ENCODE assay signal across 8 cellular contexts in the genomic region with DNA sequence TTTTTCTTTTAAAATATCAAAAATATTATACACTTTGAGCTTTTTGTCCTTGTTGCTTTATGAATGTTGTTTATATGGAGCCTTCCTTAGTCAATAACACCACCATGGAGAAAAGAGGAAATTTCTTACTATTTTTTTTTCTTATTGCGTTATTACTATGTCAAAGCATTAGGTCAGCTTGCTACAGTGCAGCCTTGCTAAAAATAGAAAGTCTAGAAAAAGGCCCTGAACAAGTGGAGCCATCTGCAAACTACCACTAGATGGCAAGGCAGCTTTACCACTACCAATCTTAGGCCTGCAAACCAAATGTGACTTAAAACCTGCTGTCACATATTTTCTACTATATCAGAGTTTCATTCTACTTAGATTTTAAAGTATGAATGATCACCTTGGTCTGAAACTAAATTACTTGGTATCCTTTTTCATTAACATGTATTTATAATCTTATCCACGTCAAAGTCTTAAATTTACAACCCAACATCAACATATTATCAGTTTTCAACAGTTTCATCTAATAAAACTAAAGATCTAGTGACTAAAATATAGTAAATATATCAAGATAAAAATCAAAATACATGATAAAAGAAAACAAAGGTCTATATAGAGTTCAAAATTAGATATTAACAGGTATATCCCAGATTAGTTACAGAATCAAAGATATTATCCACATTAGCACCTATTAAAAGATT.
DNase-seq lines count a peak whose midpoint lies in the region; ATAC-seq and TF ChIP-seq lines count a peak whose summit lies in the region.

No MANE protein-coding gene starts in this region.

- POLR2A ChIA-PET in activated CD4-positive, alpha-beta T cell treated with anti-CD3 and anti-CD28 coated beads, Interleukin-2, amount 10 ng/mL, durations not matched to agents 7 days and 5 days (lab: Charles Lee): interaction anchor here (0.6 kb wide), 1 partner anchor 15 kb away, joined by 5 read pairs; no protein-coding TSS in a partner anchor

- DNase-seq in ELF-1 (ENCODE audit: low read depth, low spot score) (peak; percentile 66), NCI-H446 (lab: John Stamatoyannopoulos, UW) (peak; percentile 31 to 81), fibroblast of lung (ENCODE audit: low read depth in 2 of 2) (peak; percentile 87 to 96), nephron progenitor cell (peak; percentile 23), OCI-M2 (lab: John Stamatoyannopoulos, UW; ENCODE audit: unreplicated experiment) (no peak)
- peak; percentile 63 for DNase-seq in activated CD4-positive, alpha-beta T cell treated with anti-CD3 and anti-CD28 coated beads, Interleukin-2, amount 10 ng/mL, durations not matched to agents 7 days and 5 days

- no peak overlapping the region for H3K9ac ChIP-seq in fibroblast of lung (ENCODE audit: insufficient read depth, low read length)

- H2AFZ ChIP-seq in fibroblast of lung (ENCODE audit: low read length): no peak overlapping the region

- ATAC-seq in GM19455 (IDR thresholded peaks at IDR 0.05; ENCODE audit: unreplicated experiment) (peak; percentile 100), HG03439 (IDR thresholded peaks at IDR 0.05; ENCODE audit: unreplicated experiment) (peak; percentile 100)

- no peaks in the 10 kb centered on the region for H3K79me2 ChIP-seq in fibroblast of lung (ENCODE audit: control insufficient read depth, insufficient read depth, low read length)

- H3K4me1 ChIP-seq in fibroblast of lung (ENCODE audit: control insufficient read depth, extremely low read depth, insufficient read depth, low read length): peaks cover 2% of the 10 kb centered on the region

- no peaks in the 10 kb centered on the region for H3K9me3 Mint-ChIP-seq in activated CD4-positive, alpha-beta T cell treated with anti-CD3 and anti-CD28 coated beads, Interleukin-2, amount 10 ng/mL, durations not matched to agents 7 days and 5 days
- peaks cover 21% of the 10 kb centered on the region for H3K9me3 Mint-ChIP-seq in nephron progenitor cell

- H3K27me3 ChIP-seq in fibroblast of lung (ENCODE audit: control insufficient read depth, insufficient read depth, low read length): no peaks in the 10 kb centered on the region

- no peaks in the 10 kb centered on the region for H4K20me1 ChIP-seq in fibroblast of lung (ENCODE audit: control insufficient read depth, extremely low read depth, insufficient read depth, low read length)

- no peak overlapping the region for H3K4me2 ChIP-seq in fibroblast of lung (ENCODE audit: extremely low read depth, insufficient read depth, low read length)

- peak; percentile 95 to 96 for TF ChIP-seq CTCF in fibroblast of lung (conservative IDR thresholded peaks at IDR 0.05 in 1 of 2, IDR thresholded peaks at IDR 0.05 in 1 of 2; ENCODE audit: low read depth in 1 of 2, low read length in 2 of 2)
- TF ChIP-seq CTCF in nephron progenitor cell (IDR thresholded peaks at IDR 0.05): peak; percentile 79

- H3K4me3 ChIP-seq in fibroblast of lung (replicated peaks in 1 of 4; ENCODE audit: control extremely low read depth in 1 of 4, insufficient read depth in 1 of 4, low read depth in 3 of 4, low read length in 4 of 4): no peak overlapping the region

- peak overlapping the region; percentile 33 for H3K27ac ChIP-seq in fibroblast of lung (ENCODE audit: insufficient read depth, low read length)

- no peaks in the 10 kb centered on the region for H3K36me3 ChIP-seq in fibroblast of lung (ENCODE audit: control insufficient read depth, insufficient read depth, low read length)

- no peak overlapping the region for H3K4me3 Mint-ChIP-seq in activated CD4-positive, alpha-beta T cell treated with anti-CD3 and anti-CD28 coated beads, Interleukin-2, amount 10 ng/mL, durations not matched to agents 7 days and 5 days
- H3K4me3 Mint-ChIP-seq in nephron progenitor cell: no peak overlapping the region

- no peak overlapping the region for H3K27ac Mint-ChIP-seq in activated CD4-positive, alpha-beta T cell treated with anti-CD3 and anti-CD28 coated beads, Interleukin-2, amount 10 ng/mL, durations not matched to agents 7 days and 5 days
- H3K27ac Mint-ChIP-seq in nephron progenitor cell: no peak overlapping the region

- H3K4me1 Mint-ChIP-seq in activated CD4-positive, alpha-beta T cell treated with anti-CD3 and anti-CD28 coated beads, Interleukin-2, amount 10 ng/mL, durations not matched to agents 7 days and 5 days: peaks cover 6% of the 10 kb centered on the region
- H3K4me1 Mint-ChIP-seq in nephron progenitor cell: peaks cover 7% of the 10 kb centered on the region

- peaks cover 4% of the 10 kb centered on the region for H3K36me3 Mint-ChIP-seq in activated CD4-positive, alpha-beta T cell treated with anti-CD3 and anti-CD28 coated beads, Interleukin-2, amount 10 ng/mL, durations not matched to agents 7 days and 5 days (ENCODE audit: low read depth)
- H3K36me3 Mint-ChIP-seq in nephron progenitor cell (ENCODE audit: low read depth): peaks cover 38% of the 10 kb centered on the region

- no peaks in the 10 kb centered on the region for H3K27me3 Mint-ChIP-seq in activated CD4-positive, alpha-beta T cell treated with anti-CD3 and anti-CD28 coated beads, Interleukin-2, amount 10 ng/mL, durations not matched to agents 7 days and 5 days
- no peaks in the 10 kb centered on the region for H3K27me3 Mint-ChIP-seq in nephron progenitor cell (ENCODE audit: low read depth, poor library complexity)

- CTCF ChIA-PET in activated CD4-positive, alpha-beta T cell treated with anti-CD3 and anti-CD28 coated beads, Interleukin-2, amount 10 ng/mL, durations not matched to agents 7 days and 5 days (lab: Charles Lee): interaction anchor here (0.6 to 0.8 kb wide), 2 partner anchors 325 to 555 kb away, joined by 3 read pairs; no protein-coding TSS in a partner anchor

- H3K9me3 ChIP-seq in fibroblast of lung (ENCODE audit: control insufficient read depth, insufficient read depth, low read depth, low read length): no peaks in the 10 kb centered on the region
